26 cellular contexts compared by ENCODE assay signal in the genomic region with DNA sequence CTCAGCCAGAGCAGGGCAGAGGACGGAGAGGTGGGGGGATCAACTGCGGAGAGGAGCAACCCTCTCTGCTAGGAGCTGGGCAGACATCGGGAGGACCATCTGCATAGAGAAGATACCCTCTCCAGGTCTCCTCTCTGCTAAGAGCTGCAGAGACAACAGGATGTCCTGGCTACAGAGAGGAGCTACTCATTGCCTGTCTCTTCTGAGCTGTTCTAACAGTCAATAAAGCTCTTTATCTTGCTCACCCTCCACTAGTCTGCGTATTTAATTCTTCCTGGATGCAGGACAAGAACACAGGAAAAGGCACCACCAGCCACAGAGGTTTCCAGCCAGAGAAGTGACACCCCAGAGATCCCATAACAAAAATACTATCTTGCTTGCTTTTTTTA.
"Had no signal": no experiment of that assay in that cellular context is flagged by ENCODE, and none has a peak within 500 bp of the region (broad histone marks: within the 10 kb centered on the region; RNA-seq: fewer than 3 reads in every experiment).

No MANE protein-coding gene starts in this region.

- ATAC-seq: activated CD8-positive, alpha-beta memory T cell treated with anti-CD3 and anti-CD28 coated beads, Interleukin-2, amount 10 ng/mL, durations not matched to agents 7 days and 5 days; activated CD8-positive, alpha-beta T cell treated with anti-CD3 and anti-CD28 coated beads, Interleukin-2, amount 10 ng/mL, durations not matched to agents 7 days and 5 days; K562 had no signal

- H3K9me3 ChIP-seq: ascending aorta, Peyer's patch had no signal

- H3K9me3 Mint-ChIP-seq: activated naive CD4-positive, alpha-beta T cell treated with anti-CD3 and anti-CD28 coated beads, Interleukin-2, amount 50 U/mL, for 24 hours; activated naive CD8-positive, alpha-beta T cell treated with anti-CD3 and anti-CD28 coated beads, Interleukin-2, amount 50 U/mL, for 24 hours; activated T-cell treated with anti-CD3 and anti-CD28 coated beads, Interleukin-2, amount 50 U/mL, for 24 hours; activated T-helper 1 cell treated with anti-CD3 and anti-CD28 coated beads, Interleukin-12 subunit alpha, Interleukin-12 subunit beta, Interleukin-2, Interleukin-4 antibody, amounts not matched to agents 30 ng/mL and 10 ng/mL and 1 ng/mL, durations not matched to agents 14 hours and 24 hours and 36 hours; brain had no signal

- H3K27me3 ChIP-seq: ascending aorta, Peyer's patch had no signal

- DNase-seq: activated CD4-positive, alpha-beta T cell treated with anti-CD3 and anti-CD28 coated beads for 4 hours; activated CD4-positive, alpha-beta T cell treated with anti-CD3 and anti-CD28 coated beads, Interleukin-2, amount 50 U/mL, for 4 hours; activated CD8-positive, alpha-beta memory T cell treated with anti-CD3 and anti-CD28 coated beads, Interleukin-2, amount 10 ng/mL, durations not matched to agents 7 days and 5 days; activated CD8-positive, alpha-beta T cell treated with anti-CD3 and anti-CD28 coated beads, Interleukin-2, amount 10 ng/mL, durations not matched to agents 7 days and 5 days; activated effector memory CD4-positive, alpha-beta T cell treated with Interleukin-2 at 50 U/mL for 16 hours; activated naive CD4-positive, alpha-beta T cell; activated naive CD8-positive, alpha-beta T cell treated with anti-CD3 and anti-CD28 coated beads, Interleukin-2, amount 50 U/mL, for 24 hours; activated T-cell treated with anti-CD3 and anti-CD28 coated beads, Interleukin-2, amount 50 U/mL, for 24 hours; amniotic stem cell; Karpas-422; MM.1S; NCI-H1105; NCI-H1436; NCI-H2029 treated with DMSO at 0.1 percent for 48 hours; NCI-H510A treated with DMSO at 0.1 percent for 48 hours; NCI-H69; NK-92 treated with Interleukin-12 subunit alpha and Interleukin-12 subunit beta, amount 100 ng/mL, for 24 hours; Peyer's patch; SW 1271 had no signal

- H3K4me3 ChIP-seq: ascending aorta, K562, Peyer's patch, SK-N-MC had no signal

- H3K4me1 ChIP-seq: ascending aorta, Peyer's patch had no signal

- H3K27ac ChIP-seq: ascending aorta, Peyer's patch, RWPE1, SK-N-MC had no signal

- H3K27me3 Mint-ChIP-seq: activated CD8-positive, alpha-beta memory T cell treated with anti-CD3 and anti-CD28 coated beads, Interleukin-2, amount 10 ng/mL, durations not matched to agents 7 days and 5 days; activated naive CD4-positive, alpha-beta T cell treated with anti-CD3 and anti-CD28 coated beads, Interleukin-2, amount 50 U/mL, for 24 hours; activated naive CD8-positive, alpha-beta T cell treated with anti-CD3 and anti-CD28 coated beads, Interleukin-2, amount 50 U/mL, for 24 hours; activated T-cell treated with anti-CD3 and anti-CD28 coated beads, Interleukin-2, amount 50 U/mL, for 24 hours; brain had no signal

- H3K27ac Mint-ChIP-seq: activated CD8-positive, alpha-beta memory T cell treated with anti-CD3 and anti-CD28 coated beads, Interleukin-2, amount 10 ng/mL, durations not matched to agents 7 days and 5 days; activated CD8-positive, alpha-beta T cell treated with anti-CD3 and anti-CD28 coated beads, Interleukin-2, amount 10 ng/mL, durations not matched to agents 7 days and 5 days; activated naive CD4-positive, alpha-beta T cell treated with anti-CD3 and anti-CD28 coated beads, Interleukin-2, amount 50 U/mL, for 24 hours; activated naive CD8-positive, alpha-beta T cell treated with anti-CD3 and anti-CD28 coated beads, Interleukin-2, amount 50 U/mL, for 24 hours; activated T-cell treated with anti-CD3 and anti-CD28 coated beads, Interleukin-2, amount 50 U/mL, for 24 hours; activated T-helper 1 cell treated with anti-CD3 and anti-CD28 coated beads, Interleukin-12 subunit alpha, Interleukin-12 subunit beta, Interleukin-2, Interleukin-4 antibody, amounts not matched to agents 30 ng/mL and 10 ng/mL and 1 ng/mL, durations not matched to agents 14 hours and 24 hours and 36 hours; brain had no signal

- H3K36me3 ChIP-seq: ascending aorta, Peyer's patch had no signal

- H3K4me3 Mint-ChIP-seq: activated CD8-positive, alpha-beta memory T cell treated with anti-CD3 and anti-CD28 coated beads, Interleukin-2, amount 10 ng/mL, durations not matched to agents 7 days and 5 days; activated CD8-positive, alpha-beta T cell treated with anti-CD3 and anti-CD28 coated beads, Interleukin-2, amount 10 ng/mL, durations not matched to agents 7 days and 5 days; activated naive CD4-positive, alpha-beta T cell treated with anti-CD3 and anti-CD28 coated beads, Interleukin-2, amount 50 U/mL, for 24 hours; activated naive CD8-positive, alpha-beta T cell treated with anti-CD3 and anti-CD28 coated beads, Interleukin-2, amount 50 U/mL, for 24 hours; activated T-cell treated with anti-CD3 and anti-CD28 coated beads, Interleukin-2, amount 50 U/mL, for 24 hours; activated T-helper 1 cell treated with anti-CD3 and anti-CD28 coated beads, Interleukin-12 subunit alpha, Interleukin-12 subunit beta, Interleukin-2, Interleukin-4 antibody, amounts not matched to agents 30 ng/mL and 10 ng/mL and 1 ng/mL, durations not matched to agents 14 hours and 24 hours and 36 hours; brain had no signal

- H3K36me3 Mint-ChIP-seq: activated CD8-positive, alpha-beta memory T cell treated with anti-CD3 and anti-CD28 coated beads, Interleukin-2, amount 10 ng/mL, durations not matched to agents 7 days and 5 days; activated naive CD4-positive, alpha-beta T cell treated with anti-CD3 and anti-CD28 coated beads, Interleukin-2, amount 50 U/mL, for 24 hours; brain had no signal
